25 cellular contexts compared by ENCODE assay signal in the genomic region with DNA sequence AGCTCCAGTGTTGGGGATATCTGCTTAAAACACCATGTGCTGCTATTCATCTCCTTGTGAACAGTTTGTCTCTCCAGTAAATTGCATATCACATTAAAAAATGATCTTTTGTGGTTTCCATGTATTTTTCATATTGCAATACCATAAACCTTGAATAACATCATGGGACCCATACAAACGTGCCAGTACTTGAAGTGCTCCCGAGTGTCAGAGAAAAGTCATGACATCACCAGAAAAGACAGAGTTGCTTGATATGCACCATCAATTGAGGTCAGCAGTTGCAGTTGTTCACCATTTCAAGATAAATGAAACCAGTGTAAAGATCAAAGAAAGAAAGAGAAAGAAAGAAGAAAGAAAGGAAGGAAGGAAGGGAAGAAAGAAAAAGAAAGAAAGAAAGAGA.
DNase-seq lines count a peak whose midpoint lies in the region; ATAC-seq and TF ChIP-seq lines count a peak whose summit lies in the region.
"Had no signal": no experiment of that assay in that cellular context is flagged by ENCODE, and none has a peak within 500 bp of the region (broad histone marks: within the 10 kb centered on the region; RNA-seq: fewer than 3 reads in every experiment).

No MANE protein-coding gene starts in this region.

- in situ Hi-C loops in mammary epithelial cell (cut with MboI; ENCODE audit: low sequenced_read_pairs in 2 of 2): no loop called here

- H3K4me3 ChIP-seq in mammary epithelial cell (replicated peaks in 1 of 3; ENCODE audit: insufficient read depth in 1 of 3, low read depth in 2 of 3, low read length in 3 of 3) (no peak overlapping the region), breast epithelium (no peak overlapping the region), epithelial cell of esophagus (ENCODE audit: low read length) (no peak overlapping the region), right atrium auricular region (no peak overlapping the region)
- H3K4me3 ChIP-seq: BLaER1, GM12878 had no signal

- no peaks in the 10 kb centered on the region for H3K79me2 ChIP-seq in mammary epithelial cell (ENCODE audit: insufficient read depth, low read length)

- H3K9me3 ChIP-seq in mammary epithelial cell (replicated peaks; ENCODE audit: insufficient read depth, low read length) (no peaks in the 10 kb centered on the region), breast epithelium (no peaks in the 10 kb centered on the region), right atrium auricular region (no peaks in the 10 kb centered on the region)
- H3K9me3 ChIP-seq: BE2C, BLaER1 had no signal

- H2AFZ ChIP-seq in mammary epithelial cell (ENCODE audit: low read depth, low read length): no peak overlapping the region

- dilution Hi-C loops in mammary epithelial cell (cut with HindIII; ENCODE audit: low sequenced_read_pairs): no loop called here

- H4K20me1 ChIP-seq in mammary epithelial cell (ENCODE audit: insufficient read depth, low read length): no peaks in the 10 kb centered on the region
- H4K20me1 ChIP-seq: BLaER1 had no signal

- H3K9ac ChIP-seq in mammary epithelial cell (ENCODE audit: insufficient read depth, low read length): no peak overlapping the region
- H3K9ac ChIP-seq: BLaER1 had no signal

- no peak for TF ChIP-seq POLR2A in breast epithelium (IDR thresholded peaks at IDR 0.05)

- H3K27ac ChIP-seq in mammary epithelial cell (ENCODE audit: insufficient read depth, low read depth, low read length) (no peak overlapping the region), breast epithelium (no peak overlapping the region), right atrium auricular region (no peak overlapping the region)
- H3K27ac ChIP-seq: BLaER1 had no signal

- TF ChIP-seq CTCF in mammary epithelial cell (conservative IDR thresholded peaks at IDR 0.05 in 1 of 2, IDR thresholded peaks at IDR 0.05 in 1 of 2; ENCODE audit: extremely low read depth in 1 of 2, insufficient read depth in 1 of 2, low read depth in 1 of 2, low read length in 2 of 2) (no peak), breast epithelium (IDR thresholded peaks at IDR 0.05) (no peak), epithelial cell of esophagus (IDR thresholded peaks at IDR 0.05; ENCODE audit: insufficient read depth, low read depth, low read length, missing control alignments) (no peak), right atrium auricular region (IDR thresholded peaks at IDR 0.05) (no peak)

- intact Hi-C loops in mammary epithelial cell (cut with micrococcal nuclease) (loop anchor here (5.0 kb wide), 1 partner anchor 399 kb away; no protein-coding TSS in a partner anchor), breast epithelium (cut with DNase I; ENCODE audit: low total_unique reads) (no loop called here)

- 26% methylated on average over 2 of the region's 2 CpGs for WGBS in mammary epithelial cell (ENCODE audit: low coverage, missing lambda C conversion rate)

- CTCF ChIA-PET in mammary epithelial cell (lab: Charles Lee; ENCODE audit: low non-redundant PET): no interaction called here

- no TSS peak for BruUV-seq in mammary epithelial cell (replicated peaks; lab: Mats Ljungman, UMichigan)

- H3K36me3 ChIP-seq in mammary epithelial cell (ENCODE audit: insufficient read depth, low read length) (no peaks in the 10 kb centered on the region), breast epithelium (no peaks in the 10 kb centered on the region), right atrium auricular region (no peaks in the 10 kb centered on the region)
- H3K36me3 ChIP-seq: BE2C, BLaER1 had no signal

- ATAC-seq in HG02973 (IDR thresholded peaks at IDR 0.05; ENCODE audit: unreplicated experiment) (no peak), GM21529 (IDR thresholded peaks at IDR 0.05; ENCODE audit: unreplicated experiment) (no peak)
- ATAC-seq: GM12878 had no signal

- H3K27me3 ChIP-seq in mammary epithelial cell (ENCODE audit: insufficient read depth, low read length) (no peaks in the 10 kb centered on the region), breast epithelium (no peaks in the 10 kb centered on the region), right atrium auricular region (no peaks in the 10 kb centered on the region)
- H3K27me3 ChIP-seq: BE2C, BLaER1 had no signal

- DNase-seq in mammary epithelial cell: peak; percentile 72
- no peak for DNase-seq in breast epithelium (ENCODE audit: low spot score in 2 of 2)
- peak; percentile 47 for DNase-seq in LHCN-M2 (ENCODE audit: low read depth)
- peak; percentile 11 for DNase-seq in amniotic epithelial cell (ENCODE audit: low read depth)
- peak; percentile 44 for DNase-seq in epithelial cell of esophagus (ENCODE audit: low read depth)
- DNase-seq in right atrium auricular region (ENCODE audit: low spot score): no peak
- DNase-seq: 8988T; ACHN; BE2C; C1 segment of cervical spinal cord; CD4-positive, alpha-beta memory T cell; CD4-positive, CD25-positive, alpha-beta regulatory T cell; CD8-positive, alpha-beta memory T cell; COR-L47; DMS 273 treated with DMSO at 0.1 percent for 48 hours; DMS153; DMS53; DMS79; DND-41; EL; GDM1 had no signal

- H3K4me1 ChIP-seq in mammary epithelial cell (ENCODE audit: insufficient read depth, low read length) (peaks cover 29% of the 10 kb centered on the region), breast epithelium (peaks cover 0 to 6% of the 10 kb centered on the region in 2 donors), right atrium auricular region (no peaks in the 10 kb centered on the region)
- H3K4me1 ChIP-seq: BE2C, BLaER1 had no signal

- peak overlapping the region; percentile 13 for H3K4me2 ChIP-seq in mammary epithelial cell (ENCODE audit: insufficient read depth, low read depth, low read length)
- H3K4me2 ChIP-seq: BLaER1 had no signal

Comparison
In these comparisons a context has a peak if more than half of its experiments do, and no peak if none do; other contexts are left out.
1. DNase-seq: peak in mammary epithelial cell (single experiment), LHCN-M2 (single experiment), amniotic epithelial cell (single experiment) and epithelial cell of esophagus (single experiment); none in breast epithelium (0 of 2) and right atrium auricular region (single experiment).